ENCODE assay signal across 11 cellular contexts in the genomic region with DNA sequence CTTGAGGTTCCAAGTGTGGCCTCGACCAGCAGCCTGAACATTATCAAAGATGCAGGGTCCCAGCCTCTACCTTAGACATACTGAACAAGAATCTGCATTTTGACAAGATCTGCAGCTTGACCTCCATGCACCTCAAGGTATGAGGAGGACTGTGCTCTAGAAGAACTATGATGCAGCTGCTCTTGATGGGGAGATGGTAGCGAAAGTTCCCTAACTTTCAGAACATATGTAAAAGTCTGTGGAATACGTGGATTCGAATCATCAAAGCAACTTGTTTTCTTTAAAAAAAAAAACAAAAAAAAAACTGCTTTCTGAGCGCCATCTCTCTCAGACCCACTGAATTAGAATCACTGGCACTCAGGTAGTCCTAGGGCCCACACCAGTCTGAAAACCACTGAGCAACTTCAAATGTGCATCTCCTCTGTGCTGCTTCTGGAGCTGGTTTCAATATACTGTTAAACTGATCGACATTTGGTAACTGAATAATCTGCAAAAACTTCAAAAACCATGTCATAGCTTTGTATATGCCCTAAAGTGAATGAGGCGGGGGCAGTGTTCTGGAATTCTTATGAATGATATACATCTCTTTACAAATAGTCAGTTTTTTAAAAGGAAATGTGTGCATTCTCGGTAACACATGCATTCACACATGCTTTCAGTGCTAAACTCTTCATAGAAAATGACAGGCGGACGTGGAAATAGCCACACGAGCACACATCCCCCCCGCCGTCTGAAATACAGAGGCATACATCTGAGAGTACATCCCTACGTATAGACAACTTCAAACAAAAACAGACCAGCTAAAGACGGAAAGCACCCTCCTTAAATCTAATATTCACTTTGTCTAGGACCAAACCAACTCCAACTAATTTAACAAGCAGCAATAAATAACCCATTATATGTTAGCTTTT.
DNase-seq lines count a peak whose midpoint lies in the region; ATAC-seq and TF ChIP-seq lines count a peak whose summit lies in the region.
"Had no signal": no experiment of that assay in that cellular context is flagged by ENCODE, and none has a peak within 500 bp of the region (broad histone marks: within the 10 kb centered on the region; RNA-seq: fewer than 3 reads in every experiment).

No MANE protein-coding gene starts in this region.

- CTCF ChIA-PET in activated naive CD4-positive, alpha-beta T cell treated with anti-CD3 and anti-CD28 coated beads for 36 hours (lab: Charles Lee) = interaction anchor here (0.7 to 1.7 kb wide), 11 partner anchors 10 to 318 kb away, joined by 3 to 11 read pairs (median 3); no protein-coding TSS in a partner anchor
- CTCF ChIA-PET in PC-9 (lab: Charles Lee) = no interaction called here

- H3K9me2 ChIP-seq in PC-9 (ENCODE audit: insufficient read depth) = no peaks in the 10 kb centered on the region

- 0 out of 2 replicates have a peak overlapping the region, but pooled peaks have one; percentile 57 for H3K4me2 ChIP-seq in PC-9

- no peak overlapping the region for H2AFZ ChIP-seq in PC-9

- peaks cover 16% of the 10 kb centered on the region for H3K4me1 ChIP-seq in PC-9 (replicated peaks; ENCODE audit: insufficient read depth)

- H4K20me1 ChIP-seq in PC-9 (ENCODE audit: insufficient read depth) = no peaks in the 10 kb centered on the region

- peaks cover 86% of the 10 kb centered on the region for H3K4me1 Mint-ChIP-seq in activated naive CD4-positive, alpha-beta T cell treated with anti-CD3 and anti-CD28 coated beads for 36 hours (ENCODE audit: low read depth)
- H3K4me1 Mint-ChIP-seq in chondrocyte (ENCODE audit: low read depth) = peaks cover 66% of the 10 kb centered on the region
- H3K4me1 Mint-ChIP-seq in stimulated activated naive CD8-positive, alpha-beta T cell treated with anti-CD3 and anti-CD28 coated beads, Interleukin-15, Interleukin-2, amounts not matched to agents 100 ng/mL and 50 ng/mL, for 24 hours (ENCODE audit: low read depth) = peaks cover 97% of the 10 kb centered on the region

- H3K36me3 Mint-ChIP-seq in activated naive CD4-positive, alpha-beta T cell treated with anti-CD3 and anti-CD28 coated beads for 36 hours (ENCODE audit: low read depth) = no peaks in the 10 kb centered on the region
- peaks cover 1% of the 10 kb centered on the region for H3K36me3 Mint-ChIP-seq in chondrocyte (ENCODE audit: low read depth)
- H3K36me3 Mint-ChIP-seq in stimulated activated naive CD8-positive, alpha-beta T cell treated with anti-CD3 and anti-CD28 coated beads, Interleukin-15, Interleukin-2, amounts not matched to agents 100 ng/mL and 50 ng/mL, for 24 hours (ENCODE audit: low read depth) = no peaks in the 10 kb centered on the region
- H3K36me3 Mint-ChIP-seq: type B pancreatic cell had no signal

- POLR2A ChIA-PET in PC-9 (lab: Charles Lee; ENCODE audit: unreplicated experiment) = interaction anchor here (0.6 kb wide), 1 partner anchor 50 kb away, joined by 4 read pairs; no protein-coding TSS in a partner anchor

- H3K79me2 ChIP-seq in PC-9 (ENCODE audit: low read depth) = no peaks in the 10 kb centered on the region

- H3K27me3 Mint-ChIP-seq in activated naive CD4-positive, alpha-beta T cell treated with anti-CD3 and anti-CD28 coated beads for 36 hours (ENCODE audit: low read depth) = no peaks in the 10 kb centered on the region
- H3K27me3 Mint-ChIP-seq in chondrocyte (ENCODE audit: low read depth) = no peaks in the 10 kb centered on the region
- no peaks in the 10 kb centered on the region for H3K27me3 Mint-ChIP-seq in stimulated activated naive CD8-positive, alpha-beta T cell treated with anti-CD3 and anti-CD28 coated beads, Interleukin-15, Interleukin-2, amounts not matched to agents 100 ng/mL and 50 ng/mL, for 24 hours
- H3K27me3 Mint-ChIP-seq: progenitor cell of endocrine pancreas, type B pancreatic cell had no signal

- H3K27me3 ChIP-seq in PC-9 (ENCODE audit: insufficient read depth, low read depth) = no peaks in the 10 kb centered on the region

- DNase-seq in activated naive CD4-positive, alpha-beta T cell treated with anti-CD3 and anti-CD28 coated beads for 36 hours = peak; percentile 52
- no peak for DNase-seq in activated naive CD4-positive, alpha-beta T cell treated with Interleukin-2 at 50 U/mL for 16 hours
- DNase-seq in PC-9 = no peak
- DNase-seq in chondrocyte (ENCODE audit: low spot score) = no peak
- DNase-seq in NCI-H146 treated with DMSO at 0.1 percent for 48 hours (lab: John Stamatoyannopoulos, UW; ENCODE audit: unreplicated experiment) = no peak
- no peak for DNase-seq in DMS 273 (lab: John Stamatoyannopoulos, UW; ENCODE audit: unreplicated experiment)
- DNase-seq: DMS153 had no signal

- intact Hi-C loops in activated naive CD4-positive, alpha-beta T cell treated with anti-CD3 and anti-CD28 coated beads for 36 hours (cut with micrococcal nuclease) = loop anchor here (2.0 kb wide), 1 partner anchor 14 kb away; no protein-coding TSS in a partner anchor
- intact Hi-C loops in PC-9 (cut with micrococcal nuclease; ENCODE audit: unreplicated experiment) = no loop called here

- H3K4me3 ChIP-seq in PC-9 = no peak overlapping the region

- ATAC-seq in HG02970 (IDR thresholded peaks at IDR 0.05; ENCODE audit: low FRiP score, unreplicated experiment) = no peak

- H3F3A ChIP-seq in PC-9 (ENCODE audit: insufficient read depth, low read depth) = no peaks in the 10 kb centered on the region

- no peak for TF ChIP-seq CTCF in PC-9 (conservative IDR thresholded peaks at IDR 0.05)
- TF ChIP-seq CTCF in chondrocyte (IDR thresholded peaks at IDR 0.05) = no peak

- H3K36me3 ChIP-seq in PC-9 (ENCODE audit: low read depth) = no peaks in the 10 kb centered on the region

- H3K27ac Mint-ChIP-seq in activated naive CD4-positive, alpha-beta T cell treated with anti-CD3 and anti-CD28 coated beads for 36 hours = peak overlapping the region; percentile 93
- H3K27ac Mint-ChIP-seq in chondrocyte (ENCODE audit: unreplicated experiment) = peak overlapping the region; percentile 46
- H3K27ac Mint-ChIP-seq in stimulated activated naive CD8-positive, alpha-beta T cell treated with anti-CD3 and anti-CD28 coated beads, Interleukin-15, Interleukin-2, amounts not matched to agents 100 ng/mL and 50 ng/mL, for 24 hours = peak overlapping the region; percentile 97

- H3K4me3 Mint-ChIP-seq in activated naive CD4-positive, alpha-beta T cell treated with anti-CD3 and anti-CD28 coated beads for 36 hours = peak overlapping the region; percentile 77
- no peak overlapping the region for H3K4me3 Mint-ChIP-seq in chondrocyte (ENCODE audit: unreplicated experiment)
- peak overlapping the region; percentile 83 for H3K4me3 Mint-ChIP-seq in stimulated activated naive CD8-positive, alpha-beta T cell treated with anti-CD3 and anti-CD28 coated beads, Interleukin-15, Interleukin-2, amounts not matched to agents 100 ng/mL and 50 ng/mL, for 24 hours

- H3K27ac ChIP-seq in PC-9 = no peak overlapping the region

- BruUV-seq in PC-9 (replicated peaks; lab: Mats Ljungman, UMichigan) = no TSS peak

- H3K9me3 Mint-ChIP-seq in activated naive CD4-positive, alpha-beta T cell treated with anti-CD3 and anti-CD28 coated beads for 36 hours = no peaks in the 10 kb centered on the region
- H3K9me3 Mint-ChIP-seq in chondrocyte (ENCODE audit: low read depth) = no peaks in the 10 kb centered on the region
- no peaks in the 10 kb centered on the region for H3K9me3 Mint-ChIP-seq in stimulated activated naive CD8-positive, alpha-beta T cell treated with anti-CD3 and anti-CD28 coated beads, Interleukin-15, Interleukin-2, amounts not matched to agents 100 ng/mL and 50 ng/mL, for 24 hours
- H3K9me3 Mint-ChIP-seq: type B pancreatic cell had no signal

- no peaks in the 10 kb centered on the region for H3K9me3 ChIP-seq in PC-9 (ENCODE audit: insufficient read depth, low read depth)

Comparison
In these comparisons a context has a peak if more than half of its experiments do, and no peak if none do; other contexts are left out.
1. H3K27ac Mint-ChIP-seq: peak in every context shown above with its lines; median percentile 97 in stimulated activated naive CD8-positive, alpha-beta T cell treated with anti-CD3 and anti-CD28 coated beads, Interleukin-15, Interleukin-2, amounts not matched to agents 100 ng/mL and 50 ng/mL, for 24 hours; 93 in activated naive CD4-positive, alpha-beta T cell treated with anti-CD3 and anti-CD28 coated beads for 36 hours; 46 in chondrocyte.